34 cellular contexts compared by ENCODE assay signal in genomic region chr22:19134874-19135273, GRCh38. TPM values are rescaled to one million over a fixed set of nuclear protein-coding genes. Genes with fewer than 3 reads are reported as not detected.
"Had no signal": no experiment of that assay in that cellular context is flagged by ENCODE, and none has a peak within 500 bp of the region (broad histone marks: within the 10 kb centered on the region; RNA-seq: fewer than 3 reads in every experiment).

No MANE protein-coding gene starts in this region.

- H3K9ac ChIP-seq: SK-N-SH had no signal

- H3K9me3 Mint-ChIP-seq: activated CD4-positive, alpha-beta T cell treated with anti-CD3 and anti-CD28 coated beads, Interleukin-2, amount 10 ng/mL, durations not matched to agents 7 days and 5 days; activated T-cell treated with anti-CD3 and anti-CD28 coated beads, Interleukin-2, amount 50 U/mL, for 24 hours; activated T-helper 2 cell treated with anti-CD3 and anti-CD28 coated beads, Interferon-gamma antibody, Interleukin-2, Interleukin-4, amounts not matched to agents 10 μg/mL and 5 μg/mL and 100 μg/mL, durations not matched to agents 14 hours and 24 hours and 36 hours; T-helper 1 cell treated with Interleukin-12 subunit alpha and Interleukin-12 subunit beta and Interleukin-4 antibody, amounts not matched to agents 30 μg/mL and 1 μg/mL, for 36 hours; T-helper 2 cell treated with Interferon-gamma antibody and Interleukin-4, amounts not matched to agents 5 μg/mL and 100 μg/mL, for 36 hours; WTC11 had no signal

- H3K4me1 Mint-ChIP-seq: activated CD4-positive, alpha-beta T cell treated with anti-CD3 and anti-CD28 coated beads for 36 hours; activated CD4-positive, alpha-beta T cell treated with anti-CD3 and anti-CD28 coated beads, Interleukin-2, amount 10 ng/mL, durations not matched to agents 7 days and 5 days; WTC11 had no signal

- FAIRE-seq: TTC549 had no signal

- H3K4me3 Mint-ChIP-seq: activated CD4-positive, alpha-beta T cell treated with anti-CD3 and anti-CD28 coated beads for 36 hours; activated CD4-positive, alpha-beta T cell treated with anti-CD3 and anti-CD28 coated beads, Interleukin-2, amount 10 ng/mL, durations not matched to agents 7 days and 5 days; activated CD8-positive, alpha-beta T cell treated with anti-CD3 and anti-CD28 coated beads, Interleukin-2, amount 10 ng/mL, durations not matched to agents 7 days and 5 days; activated naive CD8-positive, alpha-beta T cell; activated T-cell treated with anti-CD3 and anti-CD28 coated beads, Interleukin-2, amount 50 U/mL, for 24 hours; T-helper 1 cell treated with Interleukin-12 subunit alpha and Interleukin-12 subunit beta and Interleukin-4 antibody, amounts not matched to agents 30 μg/mL and 1 μg/mL, for 36 hours; T-helper 2 cell treated with Interferon-gamma antibody and Interleukin-4, amounts not matched to agents 5 μg/mL and 100 μg/mL, for 36 hours; WTC11 had no signal

- H3K27ac Mint-ChIP-seq: activated CD4-positive, alpha-beta T cell treated with anti-CD3 and anti-CD28 coated beads, Interleukin-2, amount 10 ng/mL, durations not matched to agents 7 days and 5 days; activated CD8-positive, alpha-beta T cell treated with anti-CD3 and anti-CD28 coated beads, Interleukin-2, amount 10 ng/mL, durations not matched to agents 7 days and 5 days; activated naive CD8-positive, alpha-beta T cell; activated T-helper 2 cell treated with anti-CD3 and anti-CD28 coated beads, Interferon-gamma antibody, Interleukin-2, Interleukin-4, amounts not matched to agents 10 μg/mL and 5 μg/mL and 100 μg/mL, durations not matched to agents 14 hours and 24 hours and 36 hours; T-helper 1 cell treated with Interleukin-12 subunit alpha and Interleukin-12 subunit beta and Interleukin-4 antibody, amounts not matched to agents 30 μg/mL and 1 μg/mL, for 36 hours; T-helper 2 cell treated with Interferon-gamma antibody and Interleukin-4, amounts not matched to agents 5 μg/mL and 100 μg/mL, for 36 hours; WTC11 had no signal

- H3K27me3 ChIP-seq: brain microvascular endothelial cell, SJSA1 had no signal

- H3K4me2 ChIP-seq: SK-N-SH had no signal

- ATAC-seq: activated CD4-positive, alpha-beta T cell treated with anti-CD3 and anti-CD28 coated beads for 36 hours; activated CD4-positive, CD25-positive, alpha-beta regulatory T cell treated with anti-CD3 and anti-CD28 coated beads, Interleukin-2, amount 50 U/mL, for 24 hours; activated CD8-positive, alpha-beta T cell treated with anti-CD3 and anti-CD28 coated beads, Interleukin-2, amount 10 ng/mL, durations not matched to agents 7 days and 5 days; Panc1; WTC11 had no signal

- H3K27ac ChIP-seq: brain microvascular endothelial cell, SJSA1 had no signal

- H3K27me3 Mint-ChIP-seq: activated CD4-positive, alpha-beta T cell treated with anti-CD3 and anti-CD28 coated beads for 36 hours; activated CD4-positive, alpha-beta T cell treated with anti-CD3 and anti-CD28 coated beads, Interleukin-2, amount 10 ng/mL, durations not matched to agents 7 days and 5 days; activated naive CD8-positive, alpha-beta T cell; activated T-cell treated with anti-CD3 and anti-CD28 coated beads, Interleukin-2, amount 50 U/mL, for 24 hours had no signal

- H3K4me1 ChIP-seq: SJSA1 had no signal

- H3K4me3 ChIP-seq: SJSA1 had no signal

- DNase-seq: activated CD4-positive, alpha-beta T cell treated with anti-CD3 and anti-CD28 coated beads for 36 hours; activated CD4-positive, alpha-beta T cell treated with anti-CD3 and anti-CD28 coated beads, Interleukin-2, amount 10 ng/mL, durations not matched to agents 7 days and 5 days; activated CD4-positive, alpha-beta T cell treated with anti-CD3 and anti-CD28 coated beads, Interleukin-2, amount 50 U/mL, for 48 hours; activated CD8-positive, alpha-beta T cell treated with anti-CD3 and anti-CD28 coated beads, Interleukin-2, amount 10 ng/mL, durations not matched to agents 7 days and 5 days; activated gamma-delta T cell; activated naive CD4-positive, alpha-beta T cell treated with Interleukin-2 at 50 U/mL for 16 hours; activated T-cell treated with anti-CD3 and anti-CD28 coated beads, Interleukin-2, amount 50 U/mL, for 24 hours; amniotic stem cell; brain microvascular endothelial cell; central memory CD4-positive, alpha-beta T cell; MM.1S; MV-4-11; NCI-H1092; NCI-H1436 treated with DMSO at 0.1 percent for 48 hours; NCI-H1694 treated with DMSO at 0.1 percent for 48 hours; NCI-H2029; NCI-H345; NCI-H524 treated with DMSO at 0.1 percent for 48 hours; SHP77 treated with DMSO at 0.1 percent for 48 hours; SK-N-SH had no signal

- H3K9me3 ChIP-seq: SJSA1, SK-N-SH had no signal

RNA-seq across cellular contexts. Expression of gene TSSK2, which starts 3.8 kb away (rescaled TPM):
- total RNA-seq: activated CD4-positive, alpha-beta T cell treated with anti-CD3 and anti-CD28 coated beads for 36 hours; activated CD4-positive, alpha-beta T cell treated with anti-CD3 and anti-CD28 coated beads, Interleukin-2, amount 10 ng/mL, durations not matched to agents 7 days and 5 days; activated CD8-positive, alpha-beta T cell treated with anti-CD3 and anti-CD28 coated beads, Interleukin-2, amount 10 ng/mL, durations not matched to agents 7 days and 5 days; activated T-helper 2 cell treated with anti-CD3 and anti-CD28 coated beads, Interferon-gamma antibody, Interleukin-2, Interleukin-4, amounts not matched to agents 10 μg/mL and 5 μg/mL and 100 μg/mL, durations not matched to agents 14 hours and 24 hours and 36 hours; aorta; chondrocyte; LHCN-M2; NCI-H460; RPMI7951; SJSA1; WTC11 had no signal
- polyA plus RNA-seq: SK-N-SH had no signal

RNA-seq across cellular contexts. Expression of gene GSC2, which starts 15.2 kb away (rescaled TPM):
- total RNA-seq: activated CD4-positive, alpha-beta T cell treated with anti-CD3 and anti-CD28 coated beads for 36 hours; activated CD4-positive, alpha-beta T cell treated with anti-CD3 and anti-CD28 coated beads, Interleukin-2, amount 10 ng/mL, durations not matched to agents 7 days and 5 days; activated CD8-positive, alpha-beta T cell treated with anti-CD3 and anti-CD28 coated beads, Interleukin-2, amount 10 ng/mL, durations not matched to agents 7 days and 5 days; activated T-helper 2 cell treated with anti-CD3 and anti-CD28 coated beads, Interferon-gamma antibody, Interleukin-2, Interleukin-4, amounts not matched to agents 10 μg/mL and 5 μg/mL and 100 μg/mL, durations not matched to agents 14 hours and 24 hours and 36 hours; aorta; chondrocyte; LHCN-M2; NCI-H460; RPMI7951; SJSA1 had no signal
- polyA plus RNA-seq: aorta, SK-N-SH had no signal
